Comparison of ENCODE assay signal across 8 cellular contexts in genomic region chr1:212291505-212292134, GRCh38. TPM values are rescaled to one million over a fixed set of nuclear protein-coding genes. Genes with fewer than 3 reads are reported as not detected.
DNase-seq lines count a peak whose midpoint lies in the region; ATAC-seq and TF ChIP-seq lines count a peak whose summit lies in the region.

No MANE protein-coding gene starts in this region.

- intact Hi-C loops in Panc1 (cut with micrococcal nuclease; ENCODE audit: unreplicated experiment) (loop anchor here (2.0 kb wide), 1 partner anchor 221 kb away; no protein-coding TSS in a partner anchor), colonic mucosa (cut with DNase I) (loop anchor here (5.0 kb wide), 1 partner anchor 219 kb away; no protein-coding TSS in a partner anchor)

- peak; percentile 58 for DNase-seq in EL
- DNase-seq in Panc1 (ENCODE audit: low read depth, low spot score), result no peak
- DNase-seq in colonic mucosa, result no peak
- peak; percentile 20 for DNase-seq in midbrain (lab: John Stamatoyannopoulos, UW)
- no peak for DNase-seq in stimulated activated CD4-positive, alpha-beta T cell treated with anti-CD3 and anti-CD28 coated beads, Interleukin-4, amount 100 ng/mL, for 1 hour

- in situ Hi-C loops in Panc1 (cut with HindIII; ENCODE audit: low pct_unique_long_range_greater_than_20kb, low sequenced_read_pairs), result no loop called here

- CTCF ChIA-PET in Panc1 (lab: Charles Lee), result interaction anchor here (0.7 to 1.2 kb wide), 3 partner anchors 19 to 221 kb away, joined by 3 to 5 read pairs (median 3); no protein-coding TSS in a partner anchor

- H3K36me3 ChIP-seq in Panc1 (ENCODE audit: control insufficient read depth, insufficient read depth, low read length) (no peaks in the 10 kb centered on the region; the same call in none of the 2 replicates), colonic mucosa (no peaks in the 10 kb centered on the region)

- H3K4me3 ChIP-seq in Panc1 (ENCODE audit: low read depth in 2 of 2, low read length in 2 of 2) (no peak overlapping the region), colonic mucosa (no peak overlapping the region)

- peak; percentile 57 for ATAC-seq in GM21619 (IDR thresholded peaks at IDR 0.05; ENCODE audit: unreplicated experiment)
- ATAC-seq in Panc1, result peak; percentile 78
- ATAC-seq in HG03521 (IDR thresholded peaks at IDR 0.05; ENCODE audit: unreplicated experiment), result no peak

- H3K27me3 ChIP-seq in Panc1 (ENCODE audit: control insufficient read depth, insufficient read depth, low read length) (no peaks in the 10 kb centered on the region), colonic mucosa (no peaks in the 10 kb centered on the region)

- H3K9ac ChIP-seq in colonic mucosa (ENCODE audit: low read depth in 2 of 2, low read length in 2 of 2), result no peak overlapping the region

- no TSS peak for BruUV-seq in Panc1 (replicated peaks; lab: Mats Ljungman, UMichigan)

- H3K9me3 ChIP-seq in Panc1 (ENCODE audit: control insufficient read depth, insufficient read depth, low read depth, low read length), result no peaks in the 10 kb centered on the region
- no peaks in the 10 kb centered on the region for H3K9me3 ChIP-seq in colonic mucosa

- POLR2A ChIA-PET in Panc1 (lab: Charles Lee), result no interaction called here

- H3K27ac ChIP-seq in Panc1 (ENCODE audit: low read length), result no peak overlapping the region
- no peak overlapping the region for H3K27ac ChIP-seq in colonic mucosa

- TF ChIP-seq CTCF in LNCAP (IDR thresholded peaks at IDR 0.05) (peak; percentile 86), Panc1 (IDR thresholded peaks at IDR 0.05) (peak; percentile 71), colonic mucosa (IDR thresholded peaks at IDR 0.05) (peak; percentile 34)

- peaks cover 45% of the 10 kb centered on the region for H3K4me1 ChIP-seq in Panc1 (ENCODE audit: control insufficient read depth, insufficient read depth, low read length)
- H3K4me1 ChIP-seq in colonic mucosa, result peaks cover 20% of the 10 kb centered on the region

RNA-seq across cellular contexts. Expression of gene PPP2R5A, which starts 6.4 kb away (rescaled TPM):
- 44.3 TPM for total RNA-seq in Panc1 (2021; ENCODE audit: unreplicated experiment)
- polyA plus RNA-seq in Panc1 (2012; ENCODE audit: insufficient read length), result 19.5 TPM
- total RNA-seq in colonic mucosa, result 10 to 100 TPM; 62.4 to 78.2 TPM

Comparison
In these comparisons a context has a peak if more than half of its experiments do, and no peak if none do; other contexts are left out.
1. DNase-seq: peak in EL (single experiment) and midbrain (single experiment); none in Panc1 (single experiment), colonic mucosa (single experiment) and stimulated activated CD4-positive, alpha-beta T cell treated with anti-CD3 and anti-CD28 coated beads, Interleukin-4, amount 100 ng/mL, for 1 hour (single experiment).
2. CTCF ChIP-seq: peak in every context shown above with its lines; median percentile 86 in LNCAP; 71 in Panc1; 34 in colonic mucosa.